In genomic region chr16:720990-721764, GRCh38 we compare ENCODE assay signal across 1 cellular context.
TF ChIP-seq lines count a peak whose summit lies in the region.

A gene with protein sequence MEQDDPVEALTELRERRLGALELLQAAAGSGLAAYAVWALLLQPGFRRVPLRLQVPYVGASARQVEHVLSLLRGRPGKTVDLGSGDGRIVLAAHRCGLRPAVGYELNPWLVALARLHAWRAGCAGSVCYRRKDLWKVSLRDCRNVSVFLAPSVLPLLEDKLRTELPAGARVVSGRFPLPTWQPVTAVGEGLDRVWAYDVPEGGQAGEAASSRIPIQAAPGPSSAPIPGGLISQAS (plus strand): TSS chr16:721146. CDS start chr16:721275, 129 bp downstream.

TF ChIP-seq in K562, 482 proteins besides CTCF, POLR2A, EP300 and RAD21 (continued from another document and continues in another):
- peak; percentile 56; the same call in 1 of the 2 replicates for TF ChIP-seq AFF4 (CRISPR knock-in tag; IDR thresholded peaks at IDR 0.05)
- TF ChIP-seq, protein P1, sequence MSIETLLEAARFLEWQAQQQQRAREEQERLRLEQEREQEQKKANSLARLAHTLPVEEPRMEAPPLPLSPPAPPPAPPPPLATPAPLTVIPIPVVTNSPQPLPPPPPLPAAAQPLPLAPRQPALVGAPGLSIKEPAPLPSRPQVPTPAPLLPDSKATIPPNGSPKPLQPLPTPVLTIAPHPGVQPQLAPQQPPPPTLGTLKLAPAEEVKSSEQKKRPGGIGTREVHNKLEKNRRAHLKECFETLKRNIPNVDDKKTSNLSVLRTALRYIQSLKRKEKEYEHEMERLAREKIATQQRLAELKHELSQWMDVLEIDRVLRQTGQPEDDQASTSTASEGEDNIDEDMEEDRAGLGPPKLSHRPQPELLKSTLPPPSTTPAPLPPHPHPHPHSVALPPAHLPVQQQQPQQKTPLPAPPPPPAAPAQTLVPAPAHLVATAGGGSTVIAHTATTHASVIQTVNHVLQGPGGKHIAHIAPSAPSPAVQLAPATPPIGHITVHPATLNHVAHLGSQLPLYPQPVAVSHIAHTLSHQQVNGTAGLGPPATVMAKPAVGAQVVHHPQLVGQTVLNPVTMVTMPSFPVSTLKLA (conservative IDR thresholded peaks at IDR 0.05), result peak in 1 of 2 experiments; percentile 33; a peak in 3 of 4 replicates
- TF ChIP-seq, protein P2, sequence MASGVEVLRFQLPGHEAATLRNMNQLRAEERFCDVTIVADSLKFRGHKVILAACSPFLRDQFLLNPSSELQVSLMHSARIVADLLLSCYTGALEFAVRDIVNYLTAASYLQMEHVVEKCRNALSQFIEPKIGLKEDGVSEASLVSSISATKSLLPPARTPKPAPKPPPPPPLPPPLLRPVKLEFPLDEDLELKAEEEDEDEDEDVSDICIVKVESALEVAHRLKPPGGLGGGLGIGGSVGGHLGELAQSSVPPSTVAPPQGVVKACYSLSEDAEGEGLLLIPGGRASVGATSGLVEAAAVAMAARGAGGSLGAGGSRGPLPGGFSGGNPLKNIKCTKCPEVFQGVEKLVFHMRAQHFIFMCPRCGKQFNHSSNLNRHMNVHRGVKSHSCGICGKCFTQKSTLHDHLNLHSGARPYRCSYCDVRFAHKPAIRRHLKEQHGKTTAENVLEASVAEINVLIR (CRISPR knock-in tag; IDR thresholded peaks at IDR 0.05), result peak; percentile 44; the same call in 1 of the 2 replicates
- TF ChIP-seq, protein P3, sequence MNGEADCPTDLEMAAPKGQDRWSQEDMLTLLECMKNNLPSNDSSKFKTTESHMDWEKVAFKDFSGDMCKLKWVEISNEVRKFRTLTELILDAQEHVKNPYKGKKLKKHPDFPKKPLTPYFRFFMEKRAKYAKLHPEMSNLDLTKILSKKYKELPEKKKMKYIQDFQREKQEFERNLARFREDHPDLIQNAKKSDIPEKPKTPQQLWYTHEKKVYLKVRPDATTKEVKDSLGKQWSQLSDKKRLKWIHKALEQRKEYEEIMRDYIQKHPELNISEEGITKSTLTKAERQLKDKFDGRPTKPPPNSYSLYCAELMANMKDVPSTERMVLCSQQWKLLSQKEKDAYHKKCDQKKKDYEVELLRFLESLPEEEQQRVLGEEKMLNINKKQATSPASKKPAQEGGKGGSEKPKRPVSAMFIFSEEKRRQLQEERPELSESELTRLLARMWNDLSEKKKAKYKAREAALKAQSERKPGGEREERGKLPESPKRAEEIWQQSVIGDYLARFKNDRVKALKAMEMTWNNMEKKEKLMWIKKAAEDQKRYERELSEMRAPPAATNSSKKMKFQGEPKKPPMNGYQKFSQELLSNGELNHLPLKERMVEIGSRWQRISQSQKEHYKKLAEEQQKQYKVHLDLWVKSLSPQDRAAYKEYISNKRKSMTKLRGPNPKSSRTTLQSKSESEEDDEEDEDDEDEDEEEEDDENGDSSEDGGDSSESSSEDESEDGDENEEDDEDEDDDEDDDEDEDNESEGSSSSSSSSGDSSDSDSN (IDR thresholded peaks at IDR 0.05; ENCODE audit: borderline replicate concordance in 1 of 2, low read depth in 2 of 2, low read length in 2 of 2), result peak; percentile 64 to 93
- TF ChIP-seq MYC (IDR thresholded peaks at IDR 0.05; ENCODE audit: low read depth, low read length), result peak; percentile 82
- TF ChIP-seq MYC (CRISPR knock-in tag; IDR thresholded peaks at IDR 0.05; ENCODE audit: borderline replicate concordance, low read depth), result no peak
- TF ChIP-seq, protein P4, sequence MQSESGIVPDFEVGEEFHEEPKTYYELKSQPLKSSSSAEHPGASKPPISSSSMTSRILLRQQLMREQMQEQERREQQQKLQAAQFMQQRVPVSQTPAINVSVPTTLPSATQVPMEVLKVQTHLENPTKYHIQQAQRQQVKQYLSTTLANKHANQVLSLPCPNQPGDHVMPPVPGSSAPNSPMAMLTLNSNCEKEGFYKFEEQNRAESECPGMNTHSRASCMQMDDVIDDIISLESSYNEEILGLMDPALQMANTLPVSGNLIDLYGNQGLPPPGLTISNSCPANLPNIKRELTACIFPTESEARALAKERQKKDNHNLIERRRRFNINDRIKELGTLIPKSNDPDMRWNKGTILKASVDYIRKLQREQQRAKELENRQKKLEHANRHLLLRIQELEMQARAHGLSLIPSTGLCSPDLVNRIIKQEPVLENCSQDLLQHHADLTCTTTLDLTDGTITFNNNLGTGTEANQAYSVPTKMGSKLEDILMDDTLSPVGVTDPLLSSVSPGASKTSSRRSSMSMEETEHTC (IDR thresholded peaks at IDR 0.05), result peak; percentile 5; the same call in 1 of the 2 replicates
- TF ChIP-seq, protein P5, sequence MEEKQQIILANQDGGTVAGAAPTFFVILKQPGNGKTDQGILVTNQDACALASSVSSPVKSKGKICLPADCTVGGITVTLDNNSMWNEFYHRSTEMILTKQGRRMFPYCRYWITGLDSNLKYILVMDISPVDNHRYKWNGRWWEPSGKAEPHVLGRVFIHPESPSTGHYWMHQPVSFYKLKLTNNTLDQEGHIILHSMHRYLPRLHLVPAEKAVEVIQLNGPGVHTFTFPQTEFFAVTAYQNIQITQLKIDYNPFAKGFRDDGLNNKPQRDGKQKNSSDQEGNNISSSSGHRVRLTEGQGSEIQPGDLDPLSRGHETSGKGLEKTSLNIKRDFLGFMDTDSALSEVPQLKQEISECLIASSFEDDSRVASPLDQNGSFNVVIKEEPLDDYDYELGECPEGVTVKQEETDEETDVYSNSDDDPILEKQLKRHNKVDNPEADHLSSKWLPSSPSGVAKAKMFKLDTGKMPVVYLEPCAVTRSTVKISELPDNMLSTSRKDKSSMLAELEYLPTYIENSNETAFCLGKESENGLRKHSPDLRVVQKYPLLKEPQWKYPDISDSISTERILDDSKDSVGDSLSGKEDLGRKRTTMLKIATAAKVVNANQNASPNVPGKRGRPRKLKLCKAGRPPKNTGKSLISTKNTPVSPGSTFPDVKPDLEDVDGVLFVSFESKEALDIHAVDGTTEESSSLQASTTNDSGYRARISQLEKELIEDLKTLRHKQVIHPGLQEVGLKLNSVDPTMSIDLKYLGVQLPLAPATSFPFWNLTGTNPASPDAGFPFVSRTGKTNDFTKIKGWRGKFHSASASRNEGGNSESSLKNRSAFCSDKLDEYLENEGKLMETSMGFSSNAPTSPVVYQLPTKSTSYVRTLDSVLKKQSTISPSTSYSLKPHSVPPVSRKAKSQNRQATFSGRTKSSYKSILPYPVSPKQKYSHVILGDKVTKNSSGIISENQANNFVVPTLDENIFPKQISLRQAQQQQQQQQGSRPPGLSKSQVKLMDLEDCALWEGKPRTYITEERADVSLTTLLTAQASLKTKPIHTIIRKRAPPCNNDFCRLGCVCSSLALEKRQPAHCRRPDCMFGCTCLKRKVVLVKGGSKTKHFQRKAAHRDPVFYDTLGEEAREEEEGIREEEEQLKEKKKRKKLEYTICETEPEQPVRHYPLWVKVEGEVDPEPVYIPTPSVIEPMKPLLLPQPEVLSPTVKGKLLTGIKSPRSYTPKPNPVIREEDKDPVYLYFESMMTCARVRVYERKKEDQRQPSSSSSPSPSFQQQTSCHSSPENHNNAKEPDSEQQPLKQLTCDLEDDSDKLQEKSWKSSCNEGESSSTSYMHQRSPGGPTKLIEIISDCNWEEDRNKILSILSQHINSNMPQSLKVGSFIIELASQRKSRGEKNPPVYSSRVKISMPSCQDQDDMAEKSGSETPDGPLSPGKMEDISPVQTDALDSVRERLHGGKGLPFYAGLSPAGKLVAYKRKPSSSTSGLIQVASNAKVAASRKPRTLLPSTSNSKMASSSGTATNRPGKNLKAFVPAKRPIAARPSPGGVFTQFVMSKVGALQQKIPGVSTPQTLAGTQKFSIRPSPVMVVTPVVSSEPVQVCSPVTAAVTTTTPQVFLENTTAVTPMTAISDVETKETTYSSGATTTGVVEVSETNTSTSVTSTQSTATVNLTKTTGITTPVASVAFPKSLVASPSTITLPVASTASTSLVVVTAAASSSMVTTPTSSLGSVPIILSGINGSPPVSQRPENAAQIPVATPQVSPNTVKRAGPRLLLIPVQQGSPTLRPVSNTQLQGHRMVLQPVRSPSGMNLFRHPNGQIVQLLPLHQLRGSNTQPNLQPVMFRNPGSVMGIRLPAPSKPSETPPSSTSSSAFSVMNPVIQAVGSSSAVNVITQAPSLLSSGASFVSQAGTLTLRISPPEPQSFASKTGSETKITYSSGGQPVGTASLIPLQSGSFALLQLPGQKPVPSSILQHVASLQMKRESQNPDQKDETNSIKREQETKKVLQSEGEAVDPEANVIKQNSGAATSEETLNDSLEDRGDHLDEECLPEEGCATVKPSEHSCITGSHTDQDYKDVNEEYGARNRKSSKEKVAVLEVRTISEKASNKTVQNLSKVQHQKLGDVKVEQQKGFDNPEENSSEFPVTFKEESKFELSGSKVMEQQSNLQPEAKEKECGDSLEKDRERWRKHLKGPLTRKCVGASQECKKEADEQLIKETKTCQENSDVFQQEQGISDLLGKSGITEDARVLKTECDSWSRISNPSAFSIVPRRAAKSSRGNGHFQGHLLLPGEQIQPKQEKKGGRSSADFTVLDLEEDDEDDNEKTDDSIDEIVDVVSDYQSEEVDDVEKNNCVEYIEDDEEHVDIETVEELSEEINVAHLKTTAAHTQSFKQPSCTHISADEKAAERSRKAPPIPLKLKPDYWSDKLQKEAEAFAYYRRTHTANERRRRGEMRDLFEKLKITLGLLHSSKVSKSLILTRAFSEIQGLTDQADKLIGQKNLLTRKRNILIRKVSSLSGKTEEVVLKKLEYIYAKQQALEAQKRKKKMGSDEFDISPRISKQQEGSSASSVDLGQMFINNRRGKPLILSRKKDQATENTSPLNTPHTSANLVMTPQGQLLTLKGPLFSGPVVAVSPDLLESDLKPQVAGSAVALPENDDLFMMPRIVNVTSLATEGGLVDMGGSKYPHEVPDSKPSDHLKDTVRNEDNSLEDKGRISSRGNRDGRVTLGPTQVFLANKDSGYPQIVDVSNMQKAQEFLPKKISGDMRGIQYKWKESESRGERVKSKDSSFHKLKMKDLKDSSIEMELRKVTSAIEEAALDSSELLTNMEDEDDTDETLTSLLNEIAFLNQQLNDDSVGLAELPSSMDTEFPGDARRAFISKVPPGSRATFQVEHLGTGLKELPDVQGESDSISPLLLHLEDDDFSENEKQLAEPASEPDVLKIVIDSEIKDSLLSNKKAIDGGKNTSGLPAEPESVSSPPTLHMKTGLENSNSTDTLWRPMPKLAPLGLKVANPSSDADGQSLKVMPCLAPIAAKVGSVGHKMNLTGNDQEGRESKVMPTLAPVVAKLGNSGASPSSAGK (IDR thresholded peaks at IDR 0.05), result peak; percentile 97
- peak; percentile 80 for TF ChIP-seq ZEB2 (IDR thresholded peaks at IDR 0.05)
- TF ChIP-seq GATAD2B (IDR thresholded peaks at IDR 0.05; ENCODE audit: borderline replicate concordance), result peak; percentile 99
- no peak for TF ChIP-seq NFXL1 (CRISPR knock-in tag; IDR thresholded peaks at IDR 0.05)
- TF ChIP-seq GABPB1 (CRISPR knock-in tag; IDR thresholded peaks at IDR 0.05), result peak; percentile 94
- TF ChIP-seq, protein P6, sequence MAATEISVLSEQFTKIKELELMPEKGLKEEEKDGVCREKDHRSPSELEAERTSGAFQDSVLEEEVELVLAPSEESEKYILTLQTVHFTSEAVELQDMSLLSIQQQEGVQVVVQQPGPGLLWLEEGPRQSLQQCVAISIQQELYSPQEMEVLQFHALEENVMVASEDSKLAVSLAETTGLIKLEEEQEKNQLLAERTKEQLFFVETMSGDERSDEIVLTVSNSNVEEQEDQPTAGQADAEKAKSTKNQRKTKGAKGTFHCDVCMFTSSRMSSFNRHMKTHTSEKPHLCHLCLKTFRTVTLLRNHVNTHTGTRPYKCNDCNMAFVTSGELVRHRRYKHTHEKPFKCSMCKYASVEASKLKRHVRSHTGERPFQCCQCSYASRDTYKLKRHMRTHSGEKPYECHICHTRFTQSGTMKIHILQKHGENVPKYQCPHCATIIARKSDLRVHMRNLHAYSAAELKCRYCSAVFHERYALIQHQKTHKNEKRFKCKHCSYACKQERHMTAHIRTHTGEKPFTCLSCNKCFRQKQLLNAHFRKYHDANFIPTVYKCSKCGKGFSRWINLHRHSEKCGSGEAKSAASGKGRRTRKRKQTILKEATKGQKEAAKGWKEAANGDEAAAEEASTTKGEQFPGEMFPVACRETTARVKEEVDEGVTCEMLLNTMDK (IDR thresholded peaks at IDR 0.05; ENCODE audit: borderline replicate concordance, insufficient read depth, low read depth, low read length, poor library complexity, severe bottlenecking), result peak; percentile 69
- TF ChIP-seq CREM (IDR thresholded peaks at IDR 0.05; ENCODE audit: low read depth), result peak; percentile 64
- TF ChIP-seq ETV6 (IDR thresholded peaks at IDR 0.05; ENCODE audit: borderline replicate concordance in 1 of 2, low read depth in 2 of 2, low read length in 1 of 2), result no peak
- 0 out of 2 replicates have a peak, but pooled peaks have one; percentile 9 for TF ChIP-seq ETV6 (CRISPR knock-in tag; IDR thresholded peaks at IDR 0.05; ENCODE audit: borderline replicate concordance)
- no peak for TF ChIP-seq SMARCA4 (IDR thresholded peaks at IDR 0.05)
